Comparison of ENCODE assay signal across 15 cellular contexts in genomic region chr6:138099832-138100231, GRCh38. TPM values are rescaled to one million over a fixed set of nuclear protein-coding genes. Genes with fewer than 3 reads are reported as not detected.
A peak's percentile ranks its signal among the peaks of the same experiment; 100 is the strongest.
DNase-seq lines count a peak whose midpoint lies in the region; ATAC-seq and TF ChIP-seq lines count a peak whose summit lies in the region.
"Had no signal": no experiment of that assay in that cellular context is flagged by ENCODE, and none has a peak within 500 bp of the region (broad histone marks: within the 10 kb centered on the region; RNA-seq: fewer than 3 reads in every experiment).

No MANE protein-coding gene starts in this region.

- no peak overlapping the region for H2AFZ ChIP-seq in smooth muscle cell (ENCODE audit: low read depth)

- H3K27me3 ChIP-seq in smooth muscle cell (ENCODE audit: low read depth): no peaks in the 10 kb centered on the region
- H3K27me3 ChIP-seq: stomach had no signal

- H3K79me2 ChIP-seq in smooth muscle cell (ENCODE audit: low read depth): peaks cover 67% of the 10 kb centered on the region

- H3K27ac ChIP-seq in smooth muscle cell (ENCODE audit: low read depth): peak overlapping the region; percentile 65
- H3K27ac ChIP-seq: stomach had no signal

- POLR2A ChIA-PET in activated CD8-positive, alpha-beta T cell treated with anti-CD3 and anti-CD28 coated beads, Interleukin-2, amount 10 ng/mL, durations not matched to agents 7 days and 5 days (lab: Charles Lee): no interaction called here

- no peak for TF ChIP-seq CTCF in astrocyte of the spinal cord (IDR thresholded peaks at IDR 0.05; ENCODE audit: low read depth, low read length)
- no peak for TF ChIP-seq CTCF in fibroblast of villous mesenchyme (IDR thresholded peaks at IDR 0.05; ENCODE audit: insufficient read depth, low read depth, low read length)
- TF ChIP-seq CTCF in smooth muscle cell (IDR thresholded peaks at IDR 0.05; ENCODE audit: borderline replicate concordance, insufficient read depth, poor library complexity, severe bottlenecking): no peak

- no peak overlapping the region for H3K4me3 ChIP-seq in astrocyte of the spinal cord (ENCODE audit: low read depth, low read length)
- H3K4me3 ChIP-seq in fibroblast of villous mesenchyme (ENCODE audit: low read depth, low read length): no peak overlapping the region
- H3K4me3 ChIP-seq in smooth muscle cell: no peak overlapping the region
- H3K4me3 ChIP-seq: stomach had no signal

- no peak overlapping the region for H3K27ac Mint-ChIP-seq in activated CD8-positive, alpha-beta T cell treated with anti-CD3 and anti-CD28 coated beads, Interleukin-2, amount 10 ng/mL, durations not matched to agents 7 days and 5 days

- H3K36me3 Mint-ChIP-seq in activated CD8-positive, alpha-beta T cell treated with anti-CD3 and anti-CD28 coated beads, Interleukin-2, amount 10 ng/mL, durations not matched to agents 7 days and 5 days (ENCODE audit: low read depth): peaks cover 2% of the 10 kb centered on the region

- CTCF ChIA-PET in activated CD8-positive, alpha-beta T cell treated with anti-CD3 and anti-CD28 coated beads, Interleukin-2, amount 10 ng/mL, durations not matched to agents 7 days and 5 days (lab: Charles Lee): interaction anchor here (1.3 to 2.8 kb wide), 2 partner anchors 9 to 16 kb away, joined by 3 to 10 read pairs; no protein-coding TSS in a partner anchor

- no peaks in the 10 kb centered on the region for H3K9me3 Mint-ChIP-seq in activated CD8-positive, alpha-beta T cell treated with anti-CD3 and anti-CD28 coated beads, Interleukin-2, amount 10 ng/mL, durations not matched to agents 7 days and 5 days (ENCODE audit: insufficient read depth)

- H3K27me3 Mint-ChIP-seq in activated CD8-positive, alpha-beta T cell treated with anti-CD3 and anti-CD28 coated beads, Interleukin-2, amount 10 ng/mL, durations not matched to agents 7 days and 5 days (ENCODE audit: low read depth): peaks cover 19% of the 10 kb centered on the region

- H3K4me1 ChIP-seq in smooth muscle cell (ENCODE audit: low read depth): peaks cover 14% of the 10 kb centered on the region

- no peaks in the 10 kb centered on the region for H3K9me3 ChIP-seq in smooth muscle cell (replicated peaks; ENCODE audit: low read depth)
- H3K9me3 ChIP-seq: Caco-2, stomach had no signal

- no peak overlapping the region for H3K9ac ChIP-seq in smooth muscle cell (ENCODE audit: low read depth)

- no peaks in the 10 kb centered on the region for H3K36me3 ChIP-seq in smooth muscle cell (ENCODE audit: low read depth)

- H4K20me1 ChIP-seq in smooth muscle cell (ENCODE audit: low read depth): peaks cover 13% of the 10 kb centered on the region

- 48% methylated on average over 5 of the region's 5 CpGs for WGBS in smooth muscle cell (ENCODE audit: low lambda C conversion rate)

- H3K4me1 Mint-ChIP-seq in activated CD8-positive, alpha-beta T cell treated with anti-CD3 and anti-CD28 coated beads, Interleukin-2, amount 10 ng/mL, durations not matched to agents 7 days and 5 days (ENCODE audit: low read depth): no peaks in the 10 kb centered on the region

- in situ Hi-C loops in astrocyte of the spinal cord (cut with HindIII; ENCODE audit: low sequenced_read_pairs): no loop called here

- no peak overlapping the region for H3K4me3 Mint-ChIP-seq in activated CD8-positive, alpha-beta T cell treated with anti-CD3 and anti-CD28 coated beads, Interleukin-2, amount 10 ng/mL, durations not matched to agents 7 days and 5 days

- DNase-seq in GM04503 (ENCODE audit: low read depth): peak; percentile 70
- DNase-seq in astrocyte of the spinal cord (ENCODE audit: low read depth, low spot score): peak; percentile 57
- peak; percentile 42 for DNase-seq in fibroblast of villous mesenchyme (ENCODE audit: low read depth)
- no peak for DNase-seq in smooth muscle cell (lab: John Stamatoyannopoulos, UW; ENCODE audit: unreplicated experiment)
- DNase-seq in NCI-H526 treated with DMSO at 0.1 percent for 48 hours (lab: John Stamatoyannopoulos, UW): no peak
- no peak for DNase-seq in hippocampal formation (lab: John Stamatoyannopoulos, UW)
- no peak for DNase-seq in activated CD8-positive, alpha-beta T cell treated with anti-CD3 and anti-CD28 coated beads, Interleukin-2, amount 10 ng/mL, durations not matched to agents 7 days and 5 days
- DNase-seq: activated CD4-positive, alpha-beta T cell treated with anti-CD3 and anti-CD28 coated beads for 1 hour; activated T-cell treated with anti-CD3 and anti-CD28 coated beads, Interleukin-2, amount 50 U/mL, for 1 hour; Caco-2; Karpas-422; NCI-H2081 treated with DMSO at 0.1 percent for 48 hours; NK-92 treated with Interleukin-12 subunit alpha and Interleukin-12 subunit beta, amount 100 ng/mL, for 24 hours; stomach had no signal

- H3K4me2 ChIP-seq in smooth muscle cell: peak overlapping the region; percentile 29

- no peak for ATAC-seq in GM18870 (IDR thresholded peaks at IDR 0.05; ENCODE audit: unreplicated experiment)
- no peak for ATAC-seq in activated CD8-positive, alpha-beta T cell treated with anti-CD3 and anti-CD28 coated beads, Interleukin-2, amount 10 ng/mL, durations not matched to agents 7 days and 5 days

- no peaks in the 10 kb centered on the region for H3F3A ChIP-seq in smooth muscle cell (ENCODE audit: low read depth)

RNA-seq across cellular contexts. Expression of gene PERP, which starts 7.4 kb away (rescaled TPM):
- total RNA-seq in fibroblast of villous mesenchyme (11.0 and 11.2 TPM in 2 replicates), smooth muscle cell (207 and 237 TPM in 2 replicates)
- polyA plus RNA-seq in smooth muscle cell: 70.9 and 187 TPM in 2 replicates
- 1 to 10 TPM; 3.8 to 3.9 TPM for total RNA-seq in activated CD8-positive, alpha-beta T cell treated with anti-CD3 and anti-CD28 coated beads, Interleukin-2, amount 10 ng/mL, durations not matched to agents 7 days and 5 days

Comparison
In these comparisons a context has a peak if more than half of its experiments do, and no peak if none do; other contexts are left out.
1. DNase-seq: peak in GM04503 (single experiment), astrocyte of the spinal cord (single experiment) and fibroblast of villous mesenchyme (single experiment); none in smooth muscle cell (single experiment), NCI-H526 treated with DMSO at 0.1 percent for 48 hours (single experiment), hippocampal formation (0 of 2) and activated CD8-positive, alpha-beta T cell treated with anti-CD3 and anti-CD28 coated beads, Interleukin-2, amount 10 ng/mL, durations not matched to agents 7 days and 5 days (single experiment).
2. RNA of gene PERP, which starts 7.4 kb away (total RNA-seq): 207 to 237 TPM in smooth muscle cell; 11.0 to 11.2 TPM in fibroblast of villous mesenchyme and 3.8 to 3.9 TPM in activated CD8-positive, alpha-beta T cell treated with anti-CD3 and anti-CD28 coated beads, Interleukin-2, amount 10 ng/mL, durations not matched to agents 7 days and 5 days; every median in the first group is over 10 times any median in the second.